Comparison of ENCODE assay signal across 8 cellular contexts in the genomic region with DNA sequence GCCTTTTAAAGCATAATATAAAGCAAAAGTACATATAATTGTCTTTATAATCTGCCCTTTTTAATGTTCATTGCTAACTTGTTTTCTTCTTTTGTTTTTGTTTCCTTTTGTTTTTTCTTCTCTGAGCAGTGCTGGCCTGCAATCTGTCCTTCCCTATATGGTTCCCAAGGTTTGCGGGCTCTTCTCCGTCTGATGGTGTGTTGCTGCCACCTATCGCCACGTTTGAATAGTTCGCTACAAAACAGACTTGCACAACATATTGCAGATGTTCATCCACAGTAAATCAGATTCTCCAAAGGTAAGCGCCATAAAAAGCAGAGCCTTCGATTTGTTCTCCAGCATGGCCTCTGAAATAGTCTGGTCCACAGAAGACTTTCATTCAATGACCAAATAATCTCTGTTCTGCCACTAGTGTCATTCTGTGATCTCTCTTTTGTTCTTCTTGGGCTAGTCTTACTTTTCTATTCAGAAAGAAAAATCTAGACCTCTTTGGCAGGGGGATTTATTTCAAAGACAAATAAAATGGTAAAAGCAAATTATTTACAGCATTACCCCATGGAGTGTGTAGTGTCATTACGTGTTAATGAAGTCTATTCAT. TPM values are rescaled to one million over a fixed set of nuclear protein-coding genes. Genes with fewer than 3 reads are reported as not detected.
DNase-seq lines count a peak whose midpoint lies in the region; FAIRE-seq and TF ChIP-seq lines count a peak whose summit lies in the region.

No MANE protein-coding gene starts in this region.

- no peak overlapping the region for H3K4me3 ChIP-seq in OCI-LY7 (ENCODE audit: low read depth, low read length, poor library complexity, severe bottlenecking)

- H3K36me3 ChIP-seq in OCI-LY7 (ENCODE audit: insufficient read depth, low read length): no peaks in the 10 kb centered on the region

- no peak for TF ChIP-seq POLR2A in H54 (IDR thresholded peaks at IDR 0.05; ENCODE audit: low read depth, low read length)

- H2AFZ ChIP-seq in OCI-LY7 (ENCODE audit: low read length): no peak overlapping the region; the same call in 1 of the 2 replicates

- no peak overlapping the region for H3K27ac ChIP-seq in OCI-LY7 (ENCODE audit: low read depth, low read length, poor library complexity, severe bottlenecking)

- H3K4me2 ChIP-seq in OCI-LY7 (ENCODE audit: low read length): no peak overlapping the region

- BruUV-seq in OCI-LY7 (replicated peaks; lab: Mats Ljungman, UMichigan): no TSS peak

- H3K79me2 ChIP-seq in OCI-LY7 (ENCODE audit: insufficient read depth, low read depth, low read length): no peaks in the 10 kb centered on the region

- CTCF ChIA-PET in GM10248 (lab: Yijun Ruan, JAX): interaction anchor here (1.3 to 1.8 kb wide), 2 partner anchors 10 to 11 kb away, joined by 6 read pairs; no protein-coding TSS in a partner anchor
- CTCF ChIA-PET in OCI-LY7 (lab: Charles Lee; ENCODE audit: unreplicated experiment): no interaction called here

- no peaks in the 10 kb centered on the region for H3K9me3 ChIP-seq in OCI-LY7 (ENCODE audit: low read length)

- H4K20me1 ChIP-seq in OCI-LY7 (ENCODE audit: insufficient read depth, low read length): no peaks in the 10 kb centered on the region

- H3K4me1 ChIP-seq in OCI-LY7 (ENCODE audit: insufficient read depth, low read length, poor library complexity, severe bottlenecking): no peaks in the 10 kb centered on the region

- DNase-seq in GM10248 (ENCODE audit: extremely low spot score) (peak; percentile 26), H54 (ENCODE audit: insufficient read length, low spot score) (peak; percentile 8), LHCN-M2 (ENCODE audit: low read depth) (peak; percentile 73), OCI-LY7 (ENCODE audit: low spot score) (peak; percentile 50), glomerular endothelial cell (ENCODE audit: extremely low read depth, low read depth, low spot score) (peak; percentile 27), posterior cingulate gyrus (peak; percentile 27 to 91 (median 70))
- DNase-seq in activated gamma-delta T cell treated with anti-CD3 and anti-CD28 coated beads, Interleukin-2, amount 50 U/mL, for 16 hours (ENCODE audit: low read depth): peak; percentile 0
- no peak for DNase-seq in activated CD4-positive, CD25-positive, alpha-beta regulatory T cell (lab: John Stamatoyannopoulos, UW)

- TF ChIP-seq CTCF in GM10248 (IDR thresholded peaks at IDR 0.05; ENCODE audit: control extremely low read depth, extremely low read depth, low read depth, missing control alignments): peak; percentile 72
- peak; percentile 86 for TF ChIP-seq CTCF in OCI-LY7 (conservative IDR thresholded peaks at IDR 0.05; ENCODE audit: low read length)

- POLR2A ChIA-PET in GM10248 (lab: Yijun Ruan, JAX): no interaction called here
- POLR2A ChIA-PET in OCI-LY7 (lab: Charles Lee): no interaction called here

- FAIRE-seq in H54 (lab: Jason Lieb, UNC): peak; percentile 97

- no peaks in the 10 kb centered on the region for H3K9me2 ChIP-seq in OCI-LY7 (ENCODE audit: insufficient read depth, low read length)

- intact Hi-C loops in OCI-LY7 (cut with micrococcal nuclease; ENCODE audit: unreplicated experiment): loop anchor here (2.0 to 10.0 kb wide), 2 partner anchors 55 to 721 kb away; no protein-coding TSS in a partner anchor
- intact Hi-C loops in posterior cingulate gyrus (cut with DNase I): no loop called here

RNA-seq across cellular contexts. Expression of a gene that starts 33.5 kb away (rescaled TPM):
- total RNA-seq in LHCN-M2 (2014; rRNA removed) (not detected in 2 replicates), OCI-LY7 (2022) (0.08 TPM in 1 of 2 replicates, not detected in the other), glomerular endothelial cell (0.12 TPM in 1 of 2 replicates, not detected in the other)
- polyA plus RNA-seq in LHCN-M2 (2012): not detected
- not detected in 2 replicates for total RNA-seq in OCI-LY7 (2014; rRNA removed; shearing (Covaris generic))

Comparison
In these comparisons a context has a peak if more than half of its experiments do, and no peak if none do; other contexts are left out.
1. DNase-seq: peak in GM10248 (single experiment), H54 (single experiment), LHCN-M2 (single experiment), OCI-LY7 (single experiment), activated gamma-delta T cell treated with anti-CD3 and anti-CD28 coated beads, Interleukin-2, amount 50 U/mL, for 16 hours (single experiment), glomerular endothelial cell (single experiment) and posterior cingulate gyrus (10 of 10); none in activated CD4-positive, CD25-positive, alpha-beta regulatory T cell (0 of 4).